Comparison of ENCODE assay signal across 8 cellular contexts in genomic region chr2:85390941-85391669, GRCh38. TPM values are rescaled to one million over a fixed set of nuclear protein-coding genes. Genes with fewer than 3 reads are reported as not detected.
DNase-seq lines count a peak whose midpoint lies in the region; ATAC-seq, FAIRE-seq and TF ChIP-seq lines count a peak whose summit lies in the region.

No MANE protein-coding gene starts in this region.

- peak; percentile 61 for ATAC-seq in aorta (ENCODE audit: low FRiP score)

- no peaks in the 10 kb centered on the region for H3K9me3 ChIP-seq in esophagus squamous epithelium
- no peaks in the 10 kb centered on the region for H3K9me3 ChIP-seq in aorta (ENCODE audit: control insufficient read depth, low read length)

- H3K27me3 ChIP-seq in esophagus squamous epithelium (no peaks in the 10 kb centered on the region), aorta (ENCODE audit: control insufficient read depth in 1 of 2, insufficient read depth in 2 of 2, low read length in 1 of 2) (no peaks in the 10 kb centered on the region)

- peak in 5 of 6 experiments; percentile 56 to 77 (median 58) for TF ChIP-seq CTCF in esophagus squamous epithelium (IDR thresholded peaks at IDR 0.05)

- FAIRE-seq in GM12892 (lab: Jason Lieb, UNC) = peak; percentile 33

- H3K4me3 ChIP-seq in esophagus squamous epithelium (no peak overlapping the region), aorta (ENCODE audit: low read length in 2 of 2) (no peak overlapping the region)

- H3K36me3 ChIP-seq in esophagus squamous epithelium = peaks cover 18 to 97% (median 18%) of the 10 kb centered on the region in 3 donors
- H3K36me3 ChIP-seq in aorta (ENCODE audit: control insufficient read depth in 1 of 2, insufficient read depth in 2 of 2, low read length in 1 of 2) = peaks cover 0 to 1% of the 10 kb centered on the region in 2 donors

- WGBS in esophagus squamous epithelium, 2 donors = 75 to 82% methylated on average over 7 of the region's 11 CpGs
- 80 to 81% methylated on average over 11 of the region's 11 CpGs for WGBS in aorta, 2 donors

- DNase-seq in GM12892 (ENCODE audit: insufficient read length) (peak; percentile 51), NCI-H82 (lab: John Stamatoyannopoulos, UW) (peak; percentile 83), esophagus squamous epithelium (lab: John Stamatoyannopoulos, UW) (no peak), posterior vena cava (ENCODE audit: low spot score) (peak; percentile 88), aorta (peak; percentile 72 to 91), NCI-H187 (lab: John Stamatoyannopoulos, UW) (no peak), LoVo (ENCODE audit: low spot score) (no peak)
- peak; percentile 88 for DNase-seq in activated CD8-positive, alpha-beta memory T cell treated with anti-CD3 and anti-CD28 coated beads, Interleukin-2, amount 50 U/mL, for 48 hours

- H3K4me1 ChIP-seq in esophagus squamous epithelium (peaks cover 0 to 28% (median 0%) of the 10 kb centered on the region in 3 donors), aorta (ENCODE audit: control insufficient read depth in 1 of 2, insufficient read depth in 2 of 2, low read length in 2 of 2) (no peaks in the 10 kb centered on the region)

- TF ChIP-seq POLR2A in GM12892 (IDR thresholded peaks at IDR 0.05; ENCODE audit: low read depth, low read length) (no peak), esophagus squamous epithelium (IDR thresholded peaks at IDR 0.05) (no peak)

- intact Hi-C loops in esophagus squamous epithelium (cut with DNase I) = no loop called here
- intact Hi-C loops in posterior vena cava (cut with DNase I) = no loop called here
- intact Hi-C loops in aorta (cut with DNase I) = no loop called here

- no peak overlapping the region for H3K27ac ChIP-seq in esophagus squamous epithelium
- H3K27ac ChIP-seq in aorta (ENCODE audit: low read depth in 1 of 2, low read length in 2 of 2) = no peak overlapping the region

RNA-seq across cellular contexts. Expression of gene CAPG, which starts 19.1 kb away (rescaled TPM):
- polyA plus RNA-seq in GM12892 (2012; ENCODE audit: missing spikeins) = 108 TPM
- total RNA-seq in esophagus squamous epithelium (100 to 1,000 TPM; 185 to 301 (median 221) TPM), posterior vena cava (10 to 100 TPM; 56.6 to 72.1 TPM), aorta (10 to 100 TPM; 67.1 to 78.5 TPM)
- polyA plus RNA-seq in aorta = 100 to 1,000 TPM in 1 of 2 donors, 10 to 100 TPM in 1; 24.9 to 103 TPM

RNA-seq across cellular contexts. Expression of gene SH2D6, which starts 27.4 kb away (rescaled TPM):
- not detected for polyA plus RNA-seq in GM12892 (2012; ENCODE audit: missing spikeins)
- total RNA-seq in esophagus squamous epithelium (under 1 TPM in 1 of 4 donors, not detected in 3; 0.50 TPM), posterior vena cava (not detected), aorta (not detected)
- polyA plus RNA-seq in aorta = 1 to 10 TPM in 1 of 2 donors, not detected in 1; 1.5 TPM

RNA-seq across cellular contexts. Expression of gene ELMOD3, which starts 36.5 kb away (rescaled TPM):
- 11.5 TPM for polyA plus RNA-seq in GM12892 (2012; ENCODE audit: missing spikeins)
- total RNA-seq in esophagus squamous epithelium (10 to 100 TPM in 3 of 4 donors, 1 to 10 TPM in 1; 8.2 to 16.6 (median 13.7) TPM), posterior vena cava (10 to 100 TPM; 11.2 to 13.1 TPM), aorta (10 to 100 TPM; 17.0 to 26.6 TPM)
- 10 to 100 TPM in 1 of 2 donors, 1 to 10 TPM in 1; 9.5 to 38.3 TPM for polyA plus RNA-seq in aorta

RNA-seq across cellular contexts. Expression of gene RETSAT, which starts 36.8 kb away (rescaled TPM):
- 21.8 TPM for polyA plus RNA-seq in GM12892 (2012; ENCODE audit: missing spikeins)
- total RNA-seq in esophagus squamous epithelium (10 to 100 TPM; 55.8 to 73.3 (median 66.9) TPM), posterior vena cava (10 to 100 TPM; 29.2 TPM), aorta (10 to 100 TPM; 23.8 to 29.5 TPM)
- polyA plus RNA-seq in aorta = 10 to 100 TPM; 18.9 to 22.7 TPM

Comparison
In these comparisons a context has a peak if more than half of its experiments do, and no peak if none do; other contexts are left out.
1. DNase-seq: peak in GM12892 (single experiment), NCI-H82 (single experiment), activated CD8-positive, alpha-beta memory T cell treated with anti-CD3 and anti-CD28 coated beads, Interleukin-2, amount 50 U/mL, for 48 hours (single experiment), posterior vena cava (single experiment) and aorta (2 of 2); none in esophagus squamous epithelium (single experiment), NCI-H187 (0 of 2) and LoVo (single experiment).